ENCODE assay signal across 15 cellular contexts in the genomic region with DNA sequence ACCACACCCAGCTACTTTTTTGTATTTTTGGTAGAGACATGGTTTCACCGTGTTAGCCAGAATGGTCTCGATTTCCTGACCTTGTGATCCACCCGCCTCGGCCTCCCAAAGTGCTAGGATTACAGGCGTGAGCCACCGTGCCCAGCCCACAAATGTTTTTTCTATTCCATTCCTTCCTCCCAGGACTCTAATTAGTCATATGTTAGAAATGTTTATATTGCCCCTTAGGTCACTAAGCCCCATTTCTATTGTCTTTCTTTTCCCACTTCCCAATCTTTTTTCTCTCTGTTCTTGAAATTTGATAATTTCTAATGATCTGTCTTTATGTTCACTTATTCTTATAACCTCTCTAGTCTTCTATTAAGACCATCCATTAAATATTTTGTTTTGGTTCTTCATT. TPM values are rescaled to one million over a fixed set of nuclear protein-coding genes. Genes with fewer than 3 reads are reported as not detected.
DNase-seq lines count a peak whose midpoint lies in the region; TF ChIP-seq lines count a peak whose summit lies in the region.
"Had no signal": no experiment of that assay in that cellular context is flagged by ENCODE, and none has a peak within 500 bp of the region (broad histone marks: within the 10 kb centered on the region; RNA-seq: fewer than 3 reads in every experiment).

No MANE protein-coding gene starts in this region.

- H3K36me3 ChIP-seq in brain microvascular endothelial cell (replicated peaks): no peaks in the 10 kb centered on the region

- in situ Hi-C loops in brain microvascular endothelial cell (cut with HindIII; ENCODE audit: low pct_ligation_motif_present, low sequenced_read_pairs): no loop called here

- DNase-seq in EH (ENCODE audit: low read depth) (peak; percentile 3), LHCN-M2 (ENCODE audit: low read depth) (peak; percentile 6), brain microvascular endothelial cell (peak; percentile 29), NCI-H1105 treated with DMSO at 0.1 percent for 48 hours (lab: John Stamatoyannopoulos, UW) (no peak), C1 segment of cervical spinal cord (lab: John Stamatoyannopoulos, UW) (no peak), cerebellum (ENCODE audit: low spot score) (no peak)
- no peak for DNase-seq in stimulated activated CD4-positive, alpha-beta T cell treated with anti-CD3 and anti-CD28 coated beads, Interleukin-4, amount 100 ng/mL, for 1 hour
- DNase-seq: ACHN; AML-193; CD4-positive, alpha-beta memory T cell; DMS79 treated with DMSO at 0.1 percent for 48 hours; GF-D8; HCEC 1CT had no signal

- H3K27ac ChIP-seq in brain microvascular endothelial cell: no peak overlapping the region
- H3K27ac ChIP-seq: KMS-11 had no signal

- H3K27me3 ChIP-seq in brain microvascular endothelial cell (replicated peaks): no peaks in the 10 kb centered on the region

- H3K4me3 ChIP-seq in brain microvascular endothelial cell (ENCODE audit: low read depth, low read length): no peak overlapping the region
- H3K4me3 ChIP-seq: GM23338 had no signal

- TF ChIP-seq CTCF in brain microvascular endothelial cell (IDR thresholded peaks at IDR 0.05; ENCODE audit: low read depth, low read length, missing control alignments): no peak

RNA-seq across cellular contexts. Expression of gene CDCA7, which starts 31.3 kb away (rescaled TPM):
- 14.1 and 16.3 TPM in 2 replicates for total RNA-seq in LHCN-M2 (2014; rRNA removed)
- polyA plus RNA-seq in LHCN-M2 (2012): 4.3 TPM
- total RNA-seq in cerebellum: 14.2 TPM

Comparison
In these comparisons a context has a peak if more than half of its experiments do, and no peak if none do; other contexts are left out.
1. DNase-seq: peak in EH (single experiment), LHCN-M2 (single experiment) and brain microvascular endothelial cell (single experiment); none in NCI-H1105 treated with DMSO at 0.1 percent for 48 hours (single experiment), C1 segment of cervical spinal cord (0 of 14), cerebellum (single experiment) and stimulated activated CD4-positive, alpha-beta T cell treated with anti-CD3 and anti-CD28 coated beads, Interleukin-4, amount 100 ng/mL, for 1 hour (single experiment).